ENCODE assay signal across 8 cellular contexts in the genomic region with DNA sequence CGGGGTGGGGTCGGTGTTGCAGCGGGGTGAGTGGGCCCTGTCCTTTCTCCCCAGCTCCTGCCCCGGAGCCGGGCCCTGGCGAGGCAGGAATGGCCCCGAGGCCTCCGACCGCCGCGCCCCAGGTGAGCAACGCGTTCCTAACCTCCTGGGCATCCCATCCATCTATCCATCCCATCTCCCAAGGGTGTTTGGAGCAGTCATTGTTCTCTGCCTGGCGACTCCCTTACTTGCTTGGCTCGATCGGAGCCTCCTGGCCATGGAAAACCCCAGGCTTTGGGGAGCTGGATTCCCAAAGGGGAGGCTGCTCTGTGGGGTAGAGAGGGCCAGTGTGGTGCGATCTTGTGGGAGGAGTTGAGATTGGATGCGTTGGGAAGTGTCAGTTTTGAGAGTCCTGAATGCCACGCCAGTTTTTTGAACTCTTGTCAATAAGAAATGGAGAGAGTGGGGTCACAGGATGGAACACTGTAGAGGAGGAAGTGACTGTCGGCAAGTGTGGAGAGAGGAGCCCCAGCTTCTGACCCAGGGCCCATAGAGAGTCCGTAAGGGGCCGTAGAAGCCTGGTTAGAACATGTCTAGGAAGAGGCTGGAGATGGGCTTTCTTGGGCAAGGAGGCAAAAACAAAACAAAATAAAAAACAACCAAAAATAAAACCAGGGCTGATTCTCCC. TPM values are rescaled to one million over a fixed set of nuclear protein-coding genes. Genes with fewer than 3 reads are reported as not detected.
DNase-seq lines count a peak whose midpoint lies in the region; ATAC-seq and TF ChIP-seq lines count a peak whose summit lies in the region.

No MANE protein-coding gene starts in this region.

- H3K4me2 ChIP-seq in GM23338 (peak overlapping the region; percentile 87), OCI-LY1 (ENCODE audit: low read length) (peak overlapping the region; percentile 98)

- H3K36me3 Mint-ChIP-seq in GM23338 (ENCODE audit: low read depth), result peaks cover 27% of the 10 kb centered on the region

- ATAC-seq in GM23338, result peak; percentile 61
- peak in 3 of 4 donors; percentile 26 to 38 (median 32) for ATAC-seq in right lobe of liver

- peak overlapping the region; percentile 77 for H3K9ac ChIP-seq in OCI-LY1 (ENCODE audit: low read length)

- no peaks in the 10 kb centered on the region for H3K36me3 ChIP-seq in GM23338 (ENCODE audit: insufficient read depth)
- peaks cover 38% of the 10 kb centered on the region for H3K36me3 ChIP-seq in OCI-LY1 (ENCODE audit: insufficient read depth, low read length)
- H3K36me3 ChIP-seq in right lobe of liver, result peaks cover 0 to 3% (median 0%) of the 10 kb centered on the region in 4 donors

- H3K4me3 ChIP-seq in GM23338 (peak overlapping the region; percentile 94), OCI-LY1 (ENCODE audit: low read depth, low read length, poor library complexity, severe bottlenecking) (peak overlapping the region; percentile 89), right lobe of liver (peak overlapping the region; percentile 95 to 98 (median 96))

- intact Hi-C loops in right lobe of liver (cut with DNase I), result no loop called here

- H3K27me3 ChIP-seq in GM23338 (ENCODE audit: insufficient read depth), result no peaks in the 10 kb centered on the region
- no peaks in the 10 kb centered on the region for H3K27me3 ChIP-seq in OCI-LY1 (ENCODE audit: insufficient read depth, low read length)
- H3K27me3 ChIP-seq in right lobe of liver, result no peaks in the 10 kb centered on the region

- H3F3A ChIP-seq in GM23338 (replicated peaks; ENCODE audit: low read depth) (no peaks in the 10 kb centered on the region), OCI-LY1 (ENCODE audit: insufficient read depth, low read length) (no peaks in the 10 kb centered on the region)

- peaks cover 12% of the 10 kb centered on the region for H3K27me3 Mint-ChIP-seq in GM23338 (ENCODE audit: insufficient read depth, low read depth, poor library complexity)

- H3K9me2 ChIP-seq in GM23338 (ENCODE audit: insufficient read depth) (no peaks in the 10 kb centered on the region), OCI-LY1 (ENCODE audit: low read depth, low read length) (no peaks in the 10 kb centered on the region)

- no peaks in the 10 kb centered on the region for H3K79me2 ChIP-seq in GM23338 (replicated peaks; ENCODE audit: insufficient read depth)
- no peaks in the 10 kb centered on the region for H3K79me2 ChIP-seq in OCI-LY1 (ENCODE audit: insufficient read depth, low read length)

- TF ChIP-seq CTCF in GM23338 (conservative IDR thresholded peaks at IDR 0.05; ENCODE audit: low read depth in 2 of 2), result no peak
- no peak for TF ChIP-seq CTCF in OCI-LY1 (IDR thresholded peaks at IDR 0.05; ENCODE audit: low read length)
- no peak for TF ChIP-seq CTCF in right lobe of liver (IDR thresholded peaks at IDR 0.05)

- no peaks in the 10 kb centered on the region for H3K9me3 ChIP-seq in OCI-LY1 (ENCODE audit: low read length)
- no peaks in the 10 kb centered on the region for H3K9me3 ChIP-seq in right lobe of liver

- no peaks in the 10 kb centered on the region; the same call in 2 of the 3 replicates for H3K9me3 Mint-ChIP-seq in GM23338

- H4K20me1 ChIP-seq in GM23338 (replicated peaks; ENCODE audit: insufficient read depth), result peaks cover 5% of the 10 kb centered on the region; the same call in 1 of the 2 replicates
- no peaks in the 10 kb centered on the region for H4K20me1 ChIP-seq in OCI-LY1 (ENCODE audit: insufficient read depth, low read length)

- 6% methylated on average over 9 of the region's 22 CpGs for WGBS in right lobe of liver (ENCODE audit: insufficient coverage, low coverage, low lambda C conversion rate, missing lambda C conversion rate)

- DNase-seq in EL (peak; percentile 22), GM23338 (ENCODE audit: low spot score) (peak; percentile 62), right lobe of liver (peak in 1 of 3 donors; percentile 29), substantia nigra (lab: John Stamatoyannopoulos, UW) (peak in 17 of 49 donors; percentile 2 to 43 (median 21)), OCI-M2 (lab: John Stamatoyannopoulos, UW; ENCODE audit: unreplicated experiment) (no peak), HuH-7.5 (ENCODE audit: low spot score) (no peak)
- peak; percentile 25 for DNase-seq in central memory CD4-positive, alpha-beta T cell

- H2AFZ ChIP-seq in GM23338, result peak overlapping the region; percentile 28
- H2AFZ ChIP-seq in OCI-LY1 (ENCODE audit: low read length), result no peak overlapping the region

- peak overlapping the region; percentile 27; the same call in 1 of the 2 replicates for H3K27ac Mint-ChIP-seq in GM23338

- H3K4me1 ChIP-seq in GM23338 (ENCODE audit: insufficient read depth) (peaks cover 5% of the 10 kb centered on the region; the same call in 1 of the 2 replicates), OCI-LY1 (ENCODE audit: insufficient read depth, low read length, severe bottlenecking) (peaks cover 14% of the 10 kb centered on the region), right lobe of liver (no peaks in the 10 kb centered on the region)

- TF ChIP-seq POLR2A in right lobe of liver (IDR thresholded peaks at IDR 0.05), result no peak

- H3K27ac ChIP-seq in GM23338 (ENCODE audit: low read depth) (no peak overlapping the region), OCI-LY1 (ENCODE audit: low read depth, low read length, poor library complexity, severe bottlenecking) (peak overlapping the region; percentile 47), right lobe of liver (peak overlapping the region in 2 of 3 donors; percentile 51 to 73), substantia nigra (ENCODE audit: low read depth, low read length, poor library complexity, severe bottlenecking) (peak overlapping the region; percentile 47)

- H3K4me3 Mint-ChIP-seq in GM23338, result peak overlapping the region; percentile 97

- H3K4me1 Mint-ChIP-seq in GM23338, result peaks cover 9% of the 10 kb centered on the region

TF ChIP-seq in GM23338, 12 proteins besides CTCF, POLR2A, EP300 and RAD21 (continues in another document):
- TF ChIP-seq, protein P1, sequence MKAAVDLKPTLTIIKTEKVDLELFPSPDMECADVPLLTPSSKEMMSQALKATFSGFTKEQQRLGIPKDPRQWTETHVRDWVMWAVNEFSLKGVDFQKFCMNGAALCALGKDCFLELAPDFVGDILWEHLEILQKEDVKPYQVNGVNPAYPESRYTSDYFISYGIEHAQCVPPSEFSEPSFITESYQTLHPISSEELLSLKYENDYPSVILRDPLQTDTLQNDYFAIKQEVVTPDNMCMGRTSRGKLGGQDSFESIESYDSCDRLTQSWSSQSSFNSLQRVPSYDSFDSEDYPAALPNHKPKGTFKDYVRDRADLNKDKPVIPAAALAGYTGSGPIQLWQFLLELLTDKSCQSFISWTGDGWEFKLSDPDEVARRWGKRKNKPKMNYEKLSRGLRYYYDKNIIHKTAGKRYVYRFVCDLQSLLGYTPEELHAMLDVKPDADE (IDR thresholded peaks at IDR 0.05), result no peak
- TF ChIP-seq EZH2 (IDR thresholded peaks at IDR 0.05; ENCODE audit: low read depth, unreplicated experiment), result no peak
- no peak for TF ChIP-seq EZH2phosphoT487 (IDR thresholded peaks at IDR 0.05; ENCODE audit: unreplicated experiment)
- TF ChIP-seq, protein P2, sequence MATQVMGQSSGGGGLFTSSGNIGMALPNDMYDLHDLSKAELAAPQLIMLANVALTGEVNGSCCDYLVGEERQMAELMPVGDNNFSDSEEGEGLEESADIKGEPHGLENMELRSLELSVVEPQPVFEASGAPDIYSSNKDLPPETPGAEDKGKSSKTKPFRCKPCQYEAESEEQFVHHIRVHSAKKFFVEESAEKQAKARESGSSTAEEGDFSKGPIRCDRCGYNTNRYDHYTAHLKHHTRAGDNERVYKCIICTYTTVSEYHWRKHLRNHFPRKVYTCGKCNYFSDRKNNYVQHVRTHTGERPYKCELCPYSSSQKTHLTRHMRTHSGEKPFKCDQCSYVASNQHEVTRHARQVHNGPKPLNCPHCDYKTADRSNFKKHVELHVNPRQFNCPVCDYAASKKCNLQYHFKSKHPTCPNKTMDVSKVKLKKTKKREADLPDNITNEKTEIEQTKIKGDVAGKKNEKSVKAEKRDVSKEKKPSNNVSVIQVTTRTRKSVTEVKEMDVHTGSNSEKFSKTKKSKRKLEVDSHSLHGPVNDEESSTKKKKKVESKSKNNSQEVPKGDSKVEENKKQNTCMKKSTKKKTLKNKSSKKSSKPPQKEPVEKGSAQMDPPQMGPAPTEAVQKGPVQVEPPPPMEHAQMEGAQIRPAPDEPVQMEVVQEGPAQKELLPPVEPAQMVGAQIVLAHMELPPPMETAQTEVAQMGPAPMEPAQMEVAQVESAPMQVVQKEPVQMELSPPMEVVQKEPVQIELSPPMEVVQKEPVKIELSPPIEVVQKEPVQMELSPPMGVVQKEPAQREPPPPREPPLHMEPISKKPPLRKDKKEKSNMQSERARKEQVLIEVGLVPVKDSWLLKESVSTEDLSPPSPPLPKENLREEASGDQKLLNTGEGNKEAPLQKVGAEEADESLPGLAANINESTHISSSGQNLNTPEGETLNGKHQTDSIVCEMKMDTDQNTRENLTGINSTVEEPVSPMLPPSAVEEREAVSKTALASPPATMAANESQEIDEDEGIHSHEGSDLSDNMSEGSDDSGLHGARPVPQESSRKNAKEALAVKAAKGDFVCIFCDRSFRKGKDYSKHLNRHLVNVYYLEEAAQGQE (IDR thresholded peaks at IDR 0.05; ENCODE audit: unreplicated experiment), result no peak
- no peak for TF ChIP-seq STAT1 (IDR thresholded peaks at IDR 0.05; ENCODE audit: unreplicated experiment)
- no peak for TF ChIP-seq ZNF114 (CRISPR knock-in tag; IDR thresholded peaks at IDR 0.05)
- no peak for TF ChIP-seq CREB1 (CRISPR knock-in tag; IDR thresholded peaks at IDR 0.05; ENCODE audit: low read depth)

RNA-seq across cellular contexts. Expression of a gene that starts 0.7 kb away (rescaled TPM):
- 14.6 and 20.5 TPM in 2 replicates for total RNA-seq in GM23338 (2014; rRNA removed; shearing (Covaris generic))
- polyA plus RNA-seq in GM23338 (2016; fragmentation: Nextera tagmentation; extraction: Ambion mirVana), result 10.0 and 12.8 TPM in 2 replicates
- 10 to 100 TPM in 1 of 6 experiments, 1 to 10 TPM in 5; 3.4 to 11.3 (median 6.2) TPM for total RNA-seq in right lobe of liver

Comparison
In these comparisons a context has a peak if more than half of its experiments do, and no peak if none do; other contexts are left out.
1. DNase-seq: peak in EL (single experiment), GM23338 (single experiment) and central memory CD4-positive, alpha-beta T cell (single experiment); none in OCI-M2 (single experiment) and HuH-7.5 (single experiment).
2. Peak in every context shown above with its lines, with median percentiles within 50 percentile points of each other: H3K4me3 ChIP-seq.